ENCODE assay signal across 12 cellular contexts in genomic region chr17:5785867-5786509, GRCh38.
DNase-seq lines count a peak whose midpoint lies in the region; ATAC-seq and TF ChIP-seq lines count a peak whose summit lies in the region.
"Had no signal": no experiment of that assay in that cellular context is flagged by ENCODE, and none has a peak within 500 bp of the region (broad histone marks: within the 10 kb centered on the region; RNA-seq: fewer than 3 reads in every experiment).

No MANE protein-coding gene starts in this region.

- DNase-seq in brain microvascular endothelial cell (peak; percentile 11), KG1 (lab: John Stamatoyannopoulos, UW) (no peak), nucleus accumbens (lab: John Stamatoyannopoulos, UW) (no peak), UCSD-AML1 (lab: John Stamatoyannopoulos, UW; ENCODE audit: unreplicated experiment) (no peak)
- no peak for DNase-seq in stimulated activated effector memory CD8-positive, alpha-beta T cell treated with anti-CD3 and anti-CD28 coated beads, Interleukin-12 subunit alpha, Interleukin-12 subunit beta, amount 100 ng/mL, for 72 hours (ENCODE audit: low spot score in 2 of 2)
- no peak for DNase-seq in natural killer cell treated with Interleukin-12 subunit alpha and Interleukin-12 subunit beta and Interleukin-15 and Interleukin-18, amount 100 ng/mL, for 72 hours (ENCODE audit: low spot score)
- DNase-seq: activated CD8-positive, alpha-beta T cell treated with anti-CD3 and anti-CD28 coated beads, Interleukin-2, amount 10 ng/mL, durations not matched to agents 7 days and 5 days; effector CD4-positive, alpha-beta T cell; H9; naive thymus-derived CD8-positive, alpha-beta T cell had no signal

- in situ Hi-C loops in brain microvascular endothelial cell (cut with HindIII; ENCODE audit: low pct_ligation_motif_present, low sequenced_read_pairs), result no loop called here

- H3K27ac ChIP-seq in brain microvascular endothelial cell, result peak overlapping the region; percentile 11

- no peak overlapping the region for H3K4me3 ChIP-seq in brain microvascular endothelial cell (ENCODE audit: low read depth, low read length)

- H3K27me3 Mint-ChIP-seq in natural killer cell treated with Interleukin-12 subunit alpha and Interleukin-12 subunit beta and Interleukin-15 and Interleukin-18, amount 100 ng/mL, for 72 hours, result peaks cover 21 to 41% of the 10 kb centered on the region in 2 donors

- TF ChIP-seq CTCF in brain microvascular endothelial cell (IDR thresholded peaks at IDR 0.05; ENCODE audit: low read depth, low read length, missing control alignments), result peak; percentile 37

- no peaks in the 10 kb centered on the region for H3K36me3 Mint-ChIP-seq in stimulated activated effector memory CD8-positive, alpha-beta T cell treated with anti-CD3 and anti-CD28 coated beads, Interleukin-12 subunit alpha, Interleukin-12 subunit beta, amount 100 ng/mL, for 72 hours
- H3K36me3 Mint-ChIP-seq in natural killer cell treated with Interleukin-12 subunit alpha and Interleukin-12 subunit beta and Interleukin-15 and Interleukin-18, amount 100 ng/mL, for 72 hours, result no peaks in the 10 kb centered on the region

- H3K27me3 ChIP-seq in brain microvascular endothelial cell (replicated peaks), result no peaks in the 10 kb centered on the region

- no peak overlapping the region for H3K4me3 Mint-ChIP-seq in stimulated activated effector memory CD8-positive, alpha-beta T cell treated with anti-CD3 and anti-CD28 coated beads, Interleukin-12 subunit alpha, Interleukin-12 subunit beta, amount 100 ng/mL, for 72 hours
- no peak overlapping the region for H3K4me3 Mint-ChIP-seq in natural killer cell treated with Interleukin-12 subunit alpha and Interleukin-12 subunit beta and Interleukin-15 and Interleukin-18, amount 100 ng/mL, for 72 hours
- H3K4me3 Mint-ChIP-seq: activated CD8-positive, alpha-beta T cell treated with anti-CD3 and anti-CD28 coated beads, Interleukin-2, amount 10 ng/mL, durations not matched to agents 7 days and 5 days; H9; naive thymus-derived CD8-positive, alpha-beta T cell had no signal

- no peaks in the 10 kb centered on the region for H3K4me1 Mint-ChIP-seq in stimulated activated effector memory CD8-positive, alpha-beta T cell treated with anti-CD3 and anti-CD28 coated beads, Interleukin-12 subunit alpha, Interleukin-12 subunit beta, amount 100 ng/mL, for 72 hours
- no peaks in the 10 kb centered on the region for H3K4me1 Mint-ChIP-seq in natural killer cell treated with Interleukin-12 subunit alpha and Interleukin-12 subunit beta and Interleukin-15 and Interleukin-18, amount 100 ng/mL, for 72 hours (ENCODE audit: low read depth in 2 of 2)
- H3K4me1 Mint-ChIP-seq: naive thymus-derived CD8-positive, alpha-beta T cell had no signal

- no peak overlapping the region for H3K27ac Mint-ChIP-seq in stimulated activated effector memory CD8-positive, alpha-beta T cell treated with anti-CD3 and anti-CD28 coated beads, Interleukin-12 subunit alpha, Interleukin-12 subunit beta, amount 100 ng/mL, for 72 hours
- no peak overlapping the region for H3K27ac Mint-ChIP-seq in natural killer cell treated with Interleukin-12 subunit alpha and Interleukin-12 subunit beta and Interleukin-15 and Interleukin-18, amount 100 ng/mL, for 72 hours
- H3K27ac Mint-ChIP-seq: activated CD8-positive, alpha-beta T cell treated with anti-CD3 and anti-CD28 coated beads, Interleukin-2, amount 10 ng/mL, durations not matched to agents 7 days and 5 days; H9; naive thymus-derived CD8-positive, alpha-beta T cell had no signal

- H3K9me3 Mint-ChIP-seq in stimulated activated effector memory CD8-positive, alpha-beta T cell treated with anti-CD3 and anti-CD28 coated beads, Interleukin-12 subunit alpha, Interleukin-12 subunit beta, amount 100 ng/mL, for 72 hours, result no peaks in the 10 kb centered on the region
- H3K9me3 Mint-ChIP-seq in natural killer cell treated with Interleukin-12 subunit alpha and Interleukin-12 subunit beta and Interleukin-15 and Interleukin-18, amount 100 ng/mL, for 72 hours, result no peaks in the 10 kb centered on the region

- no peaks in the 10 kb centered on the region for H3K36me3 ChIP-seq in brain microvascular endothelial cell (replicated peaks)

- ATAC-seq in GM18907 (IDR thresholded peaks at IDR 0.05; ENCODE audit: unreplicated experiment) (peak; percentile 67), HG03064 (IDR thresholded peaks at IDR 0.05; ENCODE audit: low read depth, unreplicated experiment) (peak; percentile 65)
- ATAC-seq in stimulated activated effector memory CD8-positive, alpha-beta T cell treated with anti-CD3 and anti-CD28 coated beads, Interleukin-12 subunit alpha, Interleukin-12 subunit beta, amount 100 ng/mL, for 72 hours, result peak; percentile 32
- no peak for ATAC-seq in natural killer cell treated with Interleukin-12 subunit alpha and Interleukin-12 subunit beta and Interleukin-15 and Interleukin-18, amount 100 ng/mL, for 72 hours
- ATAC-seq: activated CD8-positive, alpha-beta T cell treated with anti-CD3 and anti-CD28 coated beads, Interleukin-2, amount 10 ng/mL, durations not matched to agents 7 days and 5 days; naive thymus-derived CD8-positive, alpha-beta T cell had no signal

Comparison
In these comparisons a context has a peak if more than half of its experiments do, and no peak if none do; other contexts are left out.
1. ATAC-seq: peak in GM18907 (single experiment), HG03064 (single experiment) and stimulated activated effector memory CD8-positive, alpha-beta T cell treated with anti-CD3 and anti-CD28 coated beads, Interleukin-12 subunit alpha, Interleukin-12 subunit beta, amount 100 ng/mL, for 72 hours (single experiment); none in natural killer cell treated with Interleukin-12 subunit alpha and Interleukin-12 subunit beta and Interleukin-15 and Interleukin-18, amount 100 ng/mL, for 72 hours (0 of 2).